Comparison of ENCODE assay signal across 18 cellular contexts in genomic region chr17:73172252-73172651, GRCh38. TPM values are rescaled to one million over a fixed set of nuclear protein-coding genes. Genes with fewer than 3 reads are reported as not detected.
"Had no signal": no experiment of that assay in that cellular context is flagged by ENCODE, and none has a peak within 500 bp of the region (broad histone marks: within the 10 kb centered on the region; RNA-seq: fewer than 3 reads in every experiment).

No MANE protein-coding gene starts in this region.

- H3K4me1 Mint-ChIP-seq: neural crest cell; stimulated activated effector memory CD8-positive, alpha-beta T cell treated with anti-CD3 and anti-CD28 coated beads, Interleukin-12 subunit alpha, Interleukin-12 subunit beta, amount 100 ng/mL, for 72 hours had no signal

- H3K9me3 ChIP-seq: heart right ventricle, right lobe of liver, stomach, suprapubic skin, tibial nerve had no signal

- H3K9me3 Mint-ChIP-seq: brain; memory B cell; stimulated activated effector memory CD8-positive, alpha-beta T cell treated with anti-CD3 and anti-CD28 coated beads, Interleukin-12 subunit alpha, Interleukin-12 subunit beta, amount 100 ng/mL, for 72 hours had no signal

- H3K27me3 ChIP-seq: right lobe of liver had no signal

- H3K27ac ChIP-seq: heart right ventricle, right lobe of liver, stomach, suprapubic skin, tibial nerve had no signal

- H3K4me3 Mint-ChIP-seq: activated T-cell treated with anti-CD3 and anti-CD28 coated beads, Interleukin-2, amount 50 U/mL, for 72 hours; brain; memory B cell; neural crest cell; stimulated activated effector memory CD8-positive, alpha-beta T cell treated with anti-CD3 and anti-CD28 coated beads, Interleukin-12 subunit alpha, Interleukin-12 subunit beta, amount 100 ng/mL, for 72 hours had no signal

- H3K4me1 ChIP-seq: right lobe of liver, suprapubic skin, tibial nerve had no signal

- H3K36me3 Mint-ChIP-seq: memory B cell; stimulated activated effector memory CD8-positive, alpha-beta T cell treated with anti-CD3 and anti-CD28 coated beads, Interleukin-12 subunit alpha, Interleukin-12 subunit beta, amount 100 ng/mL, for 72 hours had no signal

- ATAC-seq: heart right ventricle, left cardiac atrium, right lobe of liver had no signal

- H3K36me3 ChIP-seq: heart right ventricle, right lobe of liver, stomach, suprapubic skin, tibial nerve had no signal

- H3K27ac Mint-ChIP-seq: activated T-cell treated with anti-CD3 and anti-CD28 coated beads, Interleukin-2, amount 50 U/mL, for 72 hours; brain; memory B cell; stimulated activated effector memory CD8-positive, alpha-beta T cell treated with anti-CD3 and anti-CD28 coated beads, Interleukin-12 subunit alpha, Interleukin-12 subunit beta, amount 100 ng/mL, for 72 hours had no signal

- H3K4me3 ChIP-seq: heart right ventricle, right lobe of liver, stomach, suprapubic skin, tibial nerve had no signal

- DNase-seq: aorta; heart right ventricle; islet precursor cell; left cardiac atrium; posterior cingulate gyrus; right lobe of liver; small intestine; stimulated activated CD4-positive, alpha-beta T cell treated with anti-CD3 and anti-CD28 coated beads, Interleukin-2, amount 100 ng/mL, for 24 hours; stomach had no signal

RNA-seq across cellular contexts. Expression of gene SSTR2, which starts 7.4 kb away (rescaled TPM):
- total RNA-seq: epithelial cell of proximal tubule, fibroblast of villous mesenchyme had no signal
